In the genomic region with DNA sequence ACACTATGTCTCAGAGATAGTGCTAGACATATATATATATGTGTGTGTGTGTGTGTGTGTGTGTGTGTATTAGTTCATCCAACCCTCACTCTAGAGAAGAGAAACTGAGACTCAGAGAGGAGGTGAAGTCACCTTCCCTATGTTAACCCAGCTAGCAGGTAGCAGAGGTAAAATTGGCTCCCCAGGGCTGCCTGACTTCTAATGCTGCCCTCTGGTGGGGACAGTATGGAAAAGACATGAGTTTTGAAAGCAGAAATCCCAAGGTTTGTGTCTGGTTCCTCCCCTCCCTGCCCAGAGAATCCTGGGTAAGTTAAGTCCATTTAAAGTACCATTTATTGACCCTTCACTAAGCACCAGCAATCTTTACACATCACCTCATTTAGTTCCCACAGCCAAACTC, we compare ENCODE assay signal across 8 cellular contexts.
A peak's percentile ranks its signal among the peaks of the same experiment; 100 is the strongest.
DNase-seq lines count a peak whose midpoint lies in the region; ATAC-seq, FAIRE-seq and TF ChIP-seq lines count a peak whose summit lies in the region.

No MANE protein-coding gene starts in this region.

- no peak overlapping the region for H3K27ac ChIP-seq in keratinocyte (ENCODE audit: control insufficient read depth, insufficient read depth, low read length)

- in situ Hi-C loops in SK-MEL-5 (cut with HindIII; ENCODE audit: low pct_unique_long_range_greater_than_20kb, low sequenced_read_pairs), result no loop called here

- H4K20me1 ChIP-seq in keratinocyte (ENCODE audit: control insufficient read depth, extremely low read depth, insufficient read depth, low read length), result no peaks in the 10 kb centered on the region

- peak; percentile 59 for DNase-seq in Calu3
- peak; percentile 71 for DNase-seq in H7
- DNase-seq in SK-MEL-5 (ENCODE audit: low read depth, low spot score), result peak; percentile 74
- DNase-seq in keratinocyte (ENCODE audit: low read depth, low spot score), result no peak
- no peak for DNase-seq in NCI-H187 (lab: John Stamatoyannopoulos, UW)
- DNase-seq in cerebellum (ENCODE audit: low spot score), result no peak
- DNase-seq in putamen (ENCODE audit: low spot score), result no peak

- H3K9ac ChIP-seq in keratinocyte (ENCODE audit: control insufficient read depth, extremely low read depth, insufficient read depth, low read length), result no peak overlapping the region

- H3K4me3 ChIP-seq in H7 (ENCODE audit: insufficient read depth, low read depth, low read length) (no peak overlapping the region), keratinocyte (ENCODE audit: control insufficient read depth in 2 of 3, extremely low read depth in 1 of 3, insufficient read depth in 2 of 3, low read depth in 1 of 3, low read length in 3 of 3) (no peak overlapping the region)

- H3K4me3 Mint-ChIP-seq in Calu3 (ENCODE audit: low read depth, unreplicated experiment), result no peak overlapping the region

- no peak overlapping the region for H3K27ac Mint-ChIP-seq in Calu3 (ENCODE audit: unreplicated experiment)

- peaks cover 7% of the 10 kb centered on the region for H3K9me3 Mint-ChIP-seq in Calu3 (ENCODE audit: low read depth, unreplicated experiment)

- no peaks in the 10 kb centered on the region for H3K4me1 ChIP-seq in keratinocyte (ENCODE audit: control insufficient read depth, extremely low read depth, insufficient read depth, low read length)

- no peaks in the 10 kb centered on the region for H3K9me3 ChIP-seq in keratinocyte (ENCODE audit: control insufficient read depth, low read depth, low read length)

- H3K27me3 ChIP-seq in H7 (ENCODE audit: control insufficient read depth, insufficient read depth, low read length), result no peaks in the 10 kb centered on the region
- H3K27me3 ChIP-seq in keratinocyte (ENCODE audit: control insufficient read depth, extremely low read depth, insufficient read depth, low read length), result no peaks in the 10 kb centered on the region

- no peak overlapping the region for H3K4me2 ChIP-seq in keratinocyte (ENCODE audit: control insufficient read depth, extremely low read depth, insufficient read depth, low read depth, low read length)

- no TSS peak for BruUV-seq in Calu3 (replicated peaks; lab: Mats Ljungman, UMichigan)

- no peak for FAIRE-seq in keratinocyte (lab: Jason Lieb, UNC)

- no peaks in the 10 kb centered on the region for H3K9me1 ChIP-seq in keratinocyte (ENCODE audit: control insufficient read depth, extremely low read depth, insufficient read depth, low read length)

- H3K4me1 Mint-ChIP-seq in Calu3 (ENCODE audit: low read depth, unreplicated experiment), result no peaks in the 10 kb centered on the region

- dilution Hi-C loops in keratinocyte (cut with MboI; ENCODE audit: extremely low pct_ligation_motif_present, low sequenced_read_pairs), result no loop called here

- ATAC-seq in HG02642 (IDR thresholded peaks at IDR 0.05; ENCODE audit: poor library complexity, unreplicated experiment), result no peak

- CTCF ChIA-PET in Calu3 (lab: Charles Lee), result interaction anchor here (1.3 kb wide), 1 partner anchor 247 kb away, joined by 4 read pairs; no protein-coding TSS in a partner anchor

- no peaks in the 10 kb centered on the region for H3K36me3 Mint-ChIP-seq in Calu3 (ENCODE audit: insufficient read depth, unreplicated experiment)

- H2AFZ ChIP-seq in keratinocyte (ENCODE audit: control insufficient read depth, low read length), result no peak overlapping the region

- no peaks in the 10 kb centered on the region for H3K27me3 Mint-ChIP-seq in Calu3 (ENCODE audit: unreplicated experiment)

- intact Hi-C loops in Calu3 (cut with micrococcal nuclease; ENCODE audit: unreplicated experiment), result loop anchor here (1.0 kb wide), 1 partner anchor 117 kb away; no protein-coding TSS in a partner anchor

- TF ChIP-seq CTCF in Calu3 (IDR thresholded peaks at IDR 0.05; ENCODE audit: unreplicated experiment), result no peak
- TF ChIP-seq CTCF in keratinocyte (optimal IDR thresholded peaks at IDR 0.05 in 1 of 3, IDR thresholded peaks at IDR 0.05 in 1 of 3, conservative IDR thresholded peaks at IDR 0.05 in 1 of 3; ENCODE audit: extremely low read depth in 1 of 3, insufficient read depth in 2 of 3, low read length in 3 of 3), result peak; percentile 49 to 65 (median 50)

- no peaks in the 10 kb centered on the region for H3K79me2 ChIP-seq in keratinocyte (ENCODE audit: control insufficient read depth, insufficient read depth, low read length)

- H3K36me3 ChIP-seq in H7 (replicated peaks; ENCODE audit: control insufficient read depth, insufficient read depth, low read length) (no peaks in the 10 kb centered on the region), keratinocyte (ENCODE audit: control insufficient read depth in 2 of 2, extremely low read depth in 1 of 2, insufficient read depth in 2 of 2, low read length in 2 of 2) (no peaks in the 10 kb centered on the region)

Comparison
In these comparisons a context has a peak if more than half of its experiments do, and no peak if none do; other contexts are left out.
1. DNase-seq: peak in Calu3 (single experiment), H7 (single experiment) and SK-MEL-5 (single experiment); none in keratinocyte (single experiment), NCI-H187 (0 of 2), cerebellum (single experiment) and putamen (single experiment).